8 cellular contexts compared by ENCODE assay signal in genomic region chr3:156160653-156161052, GRCh38. TPM values are rescaled to one million over a fixed set of nuclear protein-coding genes. Genes with fewer than 3 reads are reported as not detected.
DNase-seq lines count a peak whose midpoint lies in the region; ATAC-seq and TF ChIP-seq lines count a peak whose summit lies in the region.

No MANE protein-coding gene starts in this region.

- H3K4me3 ChIP-seq in CD4-positive, CD25-positive, alpha-beta regulatory T cell (ENCODE audit: low read depth, low read length): peak overlapping the region; percentile 63
- peak overlapping the region; percentile 11 to 24 for H3K4me3 ChIP-seq in ascending aorta

- no peaks in the 10 kb centered on the region for H3K27me3 ChIP-seq in CD4-positive, CD25-positive, alpha-beta regulatory T cell (ENCODE audit: control insufficient read depth, insufficient read depth, low read length)
- no peaks in the 10 kb centered on the region for H3K27me3 ChIP-seq in ascending aorta

- TF ChIP-seq CTCF in ascending aorta (IDR thresholded peaks at IDR 0.05): no peak

- H3K9me3 Mint-ChIP-seq in CD4-positive, CD25-positive, alpha-beta regulatory T cell: peaks cover 0 to 1% (median 0%) of the 10 kb centered on the region in 7 donors

- H3K36me3 ChIP-seq in CD4-positive, CD25-positive, alpha-beta regulatory T cell (ENCODE audit: control insufficient read depth, insufficient read depth, low read length): no peaks in the 10 kb centered on the region
- H3K36me3 ChIP-seq in ascending aorta: no peaks in the 10 kb centered on the region

- H3K4me1 Mint-ChIP-seq in CD4-positive, CD25-positive, alpha-beta regulatory T cell: peaks cover 0 to 16% (median 10%) of the 10 kb centered on the region in 4 donors

- peak overlapping the region in 2 of 4 donors; percentile 0 to 34 for H3K4me3 Mint-ChIP-seq in CD4-positive, CD25-positive, alpha-beta regulatory T cell

- ATAC-seq in CD4-positive, CD25-positive, alpha-beta regulatory T cell (ENCODE audit: low read depth in 2 of 2): peak; percentile 31 to 59
- ATAC-seq in GM19351 (IDR thresholded peaks at IDR 0.05; ENCODE audit: unreplicated experiment) (peak; percentile 75), HG03175 (IDR thresholded peaks at IDR 0.05; ENCODE audit: unreplicated experiment) (peak; percentile 70), HG03521 (IDR thresholded peaks at IDR 0.05; ENCODE audit: unreplicated experiment) (no peak)

- no peak overlapping the region for H3K27ac ChIP-seq in CD4-positive, CD25-positive, alpha-beta regulatory T cell (ENCODE audit: insufficient read depth, low read length, poor library complexity, severe bottlenecking)
- no peak overlapping the region for H3K27ac ChIP-seq in ascending aorta

- no peaks in the 10 kb centered on the region for H3K36me3 Mint-ChIP-seq in CD4-positive, CD25-positive, alpha-beta regulatory T cell

- intact Hi-C loops in ascending aorta (cut with DNase I): no loop called here

- no peaks in the 10 kb centered on the region for H3K27me3 Mint-ChIP-seq in CD4-positive, CD25-positive, alpha-beta regulatory T cell

- H3K27ac Mint-ChIP-seq in CD4-positive, CD25-positive, alpha-beta regulatory T cell: peak overlapping the region; percentile 1 to 3 (median 1)

- H3K9me3 ChIP-seq in CD4-positive, CD25-positive, alpha-beta regulatory T cell (ENCODE audit: control insufficient read depth in 2 of 2, low read length in 2 of 2): no peaks in the 10 kb centered on the region
- no peaks in the 10 kb centered on the region for H3K9me3 ChIP-seq in ascending aorta

- H3K4me1 ChIP-seq in CD4-positive, CD25-positive, alpha-beta regulatory T cell (ENCODE audit: control insufficient read depth, insufficient read depth, low read length, poor library complexity, severe bottlenecking): peaks cover 13% of the 10 kb centered on the region
- H3K4me1 ChIP-seq in ascending aorta: peaks cover 0 to 10% of the 10 kb centered on the region in 2 donors

- peak in 2 of 3 donors; percentile 7 to 50 for DNase-seq in CD4-positive, CD25-positive, alpha-beta regulatory T cell
- DNase-seq in ascending aorta (ENCODE audit: low spot score in 2 of 2) (no peak), HuH-7 (ENCODE audit: low spot score) (no peak), NCI-H345 treated with DMSO at 0.1 percent for 48 hours (lab: John Stamatoyannopoulos, UW; ENCODE audit: unreplicated experiment) (no peak), NCI-H446 (lab: John Stamatoyannopoulos, UW) (no peak)

RNA-seq across cellular contexts. Expression of gene KCNAB1, which starts 40.3 kb away (rescaled TPM):
- 0.17 TPM for total RNA-seq in CD4-positive, CD25-positive, alpha-beta regulatory T cell
- polyA plus RNA-seq in CD4-positive, CD25-positive, alpha-beta regulatory T cell: under 1 TPM; 0.08 to 0.26 (median 0.18) TPM
- total RNA-seq in ascending aorta: 15.1 TPM

Comparison
In these comparisons a context has a peak if more than half of its experiments do, and no peak if none do; other contexts are left out.
1. DNase-seq: peak in CD4-positive, CD25-positive, alpha-beta regulatory T cell (2 of 3); none in ascending aorta (0 of 2), HuH-7 (single experiment), NCI-H345 treated with DMSO at 0.1 percent for 48 hours (single experiment) and NCI-H446 (0 of 2).
2. RNA of gene KCNAB1, which starts 40.3 kb away (total RNA-seq): 15.1 TPM in ascending aorta (single experiment); 0.17 TPM in CD4-positive, CD25-positive, alpha-beta regulatory T cell (single experiment); every median in the first group is over 10 times any median in the second.